1 cellular context compared by ENCODE assay signal in genomic region chr19:7894612-7895309, GRCh38.
TF ChIP-seq lines count a peak whose summit lies in the region.

No MANE protein-coding gene starts in this region.

TF ChIP-seq in HepG2, 621 proteins besides CTCF, POLR2A, EP300 and RAD21:
- TF ChIP-seq, protein P1, sequence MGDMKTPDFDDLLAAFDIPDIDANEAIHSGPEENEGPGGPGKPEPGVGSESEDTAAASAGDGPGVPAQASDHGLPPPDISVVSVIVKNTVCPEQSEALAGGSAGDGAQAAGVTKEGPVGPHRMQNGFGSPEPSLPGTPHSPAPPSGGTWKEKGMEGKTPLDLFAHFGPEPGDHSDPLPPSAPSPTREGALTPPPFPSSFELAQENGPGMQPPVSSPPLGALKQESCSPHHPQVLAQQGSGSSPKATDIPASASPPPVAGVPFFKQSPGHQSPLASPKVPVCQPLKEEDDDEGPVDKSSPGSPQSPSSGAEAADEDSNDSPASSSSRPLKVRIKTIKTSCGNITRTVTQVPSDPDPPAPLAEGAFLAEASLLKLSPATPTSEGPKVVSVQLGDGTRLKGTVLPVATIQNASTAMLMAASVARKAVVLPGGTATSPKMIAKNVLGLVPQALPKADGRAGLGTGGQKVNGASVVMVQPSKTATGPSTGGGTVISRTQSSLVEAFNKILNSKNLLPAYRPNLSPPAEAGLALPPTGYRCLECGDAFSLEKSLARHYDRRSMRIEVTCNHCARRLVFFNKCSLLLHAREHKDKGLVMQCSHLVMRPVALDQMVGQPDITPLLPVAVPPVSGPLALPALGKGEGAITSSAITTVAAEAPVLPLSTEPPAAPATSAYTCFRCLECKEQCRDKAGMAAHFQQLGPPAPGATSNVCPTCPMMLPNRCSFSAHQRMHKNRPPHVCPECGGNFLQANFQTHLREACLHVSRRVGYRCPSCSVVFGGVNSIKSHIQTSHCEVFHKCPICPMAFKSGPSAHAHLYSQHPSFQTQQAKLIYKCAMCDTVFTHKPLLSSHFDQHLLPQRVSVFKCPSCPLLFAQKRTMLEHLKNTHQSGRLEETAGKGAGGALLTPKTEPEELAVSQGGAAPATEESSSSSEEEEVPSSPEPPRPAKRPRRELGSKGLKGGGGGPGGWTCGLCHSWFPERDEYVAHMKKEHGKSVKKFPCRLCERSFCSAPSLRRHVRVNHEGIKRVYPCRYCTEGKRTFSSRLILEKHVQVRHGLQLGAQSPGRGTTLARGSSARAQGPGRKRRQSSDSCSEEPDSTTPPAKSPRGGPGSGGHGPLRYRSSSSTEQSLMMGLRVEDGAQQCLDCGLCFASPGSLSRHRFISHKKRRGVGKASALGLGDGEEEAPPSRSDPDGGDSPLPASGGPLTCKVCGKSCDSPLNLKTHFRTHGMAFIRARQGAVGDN (CRISPR knock-in tag; IDR thresholded peaks at IDR 0.05) = 0 out of 2 replicates have a peak, but pooled peaks have one; percentile 21
- TF ChIP-seq ZNF251 (CRISPR knock-in tag; IDR thresholded peaks at IDR 0.05) = no peak
- no peak for TF ChIP-seq ARID5B (CRISPR knock-in tag; IDR thresholded peaks at IDR 0.05)
- TF ChIP-seq ZFYVE20 (CRISPR knock-in tag; IDR thresholded peaks at IDR 0.05; ENCODE audit: borderline replicate concordance, low read depth) = no peak
- TF ChIP-seq AGO2 (optimal IDR thresholded peaks at IDR 0.05; ENCODE audit: low read depth, low read length) = peak; percentile 44
